In genomic region chr2:202633470-202633869, GRCh38 we compare ENCODE assay signal across 14 cellular contexts. TPM values are rescaled to one million over a fixed set of nuclear protein-coding genes. Genes with fewer than 3 reads are reported as not detected.
DNase-seq lines count a peak whose midpoint lies in the region; ATAC-seq and TF ChIP-seq lines count a peak whose summit lies in the region.
"Had no signal": no experiment of that assay in that cellular context is flagged by ENCODE, and none has a peak within 500 bp of the region (broad histone marks: within the 10 kb centered on the region; RNA-seq: fewer than 3 reads in every experiment).

No MANE protein-coding gene starts in this region.

- CTCF ChIA-PET in T-cell (lab: Charles Lee) = no interaction called here

- H3K9me2 ChIP-seq in MM.1S (replicated peaks; ENCODE audit: insufficient read depth, low read length) = no peaks in the 10 kb centered on the region

- no peaks in the 10 kb centered on the region for H3K27me3 ChIP-seq in MM.1S (replicated peaks; ENCODE audit: insufficient read depth, low read length)

- no peaks in the 10 kb centered on the region for H3K9me3 ChIP-seq in MM.1S (replicated peaks; ENCODE audit: insufficient read depth, low read length)

- peak overlapping the region; percentile 99 for H3K27ac Mint-ChIP-seq in activated naive CD4-positive, alpha-beta T cell treated with anti-CD3 and anti-CD28 coated beads, Interleukin-2, amount 50 U/mL, for 24 hours
- peak overlapping the region; percentile 98 to 99 for H3K27ac Mint-ChIP-seq in T-cell
- H3K27ac Mint-ChIP-seq in glutamatergic neuron (ENCODE audit: unreplicated experiment) = no peak overlapping the region
- peak overlapping the region; percentile 99 for H3K27ac Mint-ChIP-seq in stimulated activated naive B cell treated with anti-CD40 and anti-IgM and Interleukin-4, amounts not matched to agents 10 μg/mL and 1 μg/mL and 100 μg/mL, for 72 hours

- TF ChIP-seq CTCF in glutamatergic neuron (IDR thresholded peaks at IDR 0.05; ENCODE audit: partially characterized antibody, unreplicated experiment) (no peak), GM10266 (IDR thresholded peaks at IDR 0.05; ENCODE audit: control insufficient read depth, insufficient read depth, low read depth, missing control alignments) (no peak), MM.1S (IDR thresholded peaks at IDR 0.05; ENCODE audit: low read length) (no peak)

- H2AFZ ChIP-seq in MM.1S (ENCODE audit: low read length) = no peak overlapping the region

- H3K9ac ChIP-seq in MM.1S (ENCODE audit: low read length) = no peak overlapping the region

- no peak overlapping the region for H3K4me2 ChIP-seq in MM.1S (ENCODE audit: low read depth, low read length)

- H3K27ac ChIP-seq in MM.1S (ENCODE audit: low read length) = no peak overlapping the region

- H3K36me3 ChIP-seq in MM.1S (replicated peaks; ENCODE audit: insufficient read depth, low read length) = no peaks in the 10 kb centered on the region

- no peaks in the 10 kb centered on the region for H3K27me3 Mint-ChIP-seq in activated naive CD4-positive, alpha-beta T cell treated with anti-CD3 and anti-CD28 coated beads, Interleukin-2, amount 50 U/mL, for 24 hours
- no peaks in the 10 kb centered on the region for H3K27me3 Mint-ChIP-seq in T-cell
- H3K27me3 Mint-ChIP-seq in glutamatergic neuron (ENCODE audit: unreplicated experiment) = peaks cover 9% of the 10 kb centered on the region
- no peaks in the 10 kb centered on the region for H3K27me3 Mint-ChIP-seq in stimulated activated naive B cell treated with anti-CD40 and anti-IgM and Interleukin-4, amounts not matched to agents 10 μg/mL and 1 μg/mL and 100 μg/mL, for 72 hours

- H4K20me1 ChIP-seq in MM.1S (ENCODE audit: insufficient read depth, low read length) = no peaks in the 10 kb centered on the region

- H3K4me1 ChIP-seq in MM.1S (ENCODE audit: low read length) = peaks cover 6% of the 10 kb centered on the region; the same call in 1 of the 2 replicates

- H3K36me3 Mint-ChIP-seq in activated naive CD4-positive, alpha-beta T cell treated with anti-CD3 and anti-CD28 coated beads, Interleukin-2, amount 50 U/mL, for 24 hours = no peaks in the 10 kb centered on the region
- H3K36me3 Mint-ChIP-seq in T-cell = peaks cover 8% of the 10 kb centered on the region
- no peaks in the 10 kb centered on the region for H3K36me3 Mint-ChIP-seq in glutamatergic neuron (ENCODE audit: unreplicated experiment)
- H3K36me3 Mint-ChIP-seq in stimulated activated naive B cell treated with anti-CD40 and anti-IgM and Interleukin-4, amounts not matched to agents 10 μg/mL and 1 μg/mL and 100 μg/mL, for 72 hours = peaks cover 3 to 5% of the 10 kb centered on the region in 2 donors

- H3K4me3 ChIP-seq in MM.1S (ENCODE audit: low read length) = no peak overlapping the region

- H3F3A ChIP-seq in MM.1S (ENCODE audit: insufficient read depth, low read length) = peaks cover 9% of the 10 kb centered on the region; the same call in 1 of the 2 replicates

- peaks cover 6% of the 10 kb centered on the region; the same call in 1 of the 2 replicates for H3K79me2 ChIP-seq in MM.1S (ENCODE audit: low read length)

- POLR2A ChIA-PET in T-cell (lab: Charles Lee) = interaction anchor here in 1 of 2 donors (1.6 kb wide), 1 partner anchor 10 kb away, joined by 11 read pairs; no protein-coding TSS in a partner anchor

- no peak overlapping the region for H3K4me3 Mint-ChIP-seq in activated naive CD4-positive, alpha-beta T cell treated with anti-CD3 and anti-CD28 coated beads, Interleukin-2, amount 50 U/mL, for 24 hours
- H3K4me3 Mint-ChIP-seq in T-cell = peak overlapping the region in 2 of 3 donors; percentile 94 to 96
- peak overlapping the region; percentile 94 for H3K4me3 Mint-ChIP-seq in glutamatergic neuron (ENCODE audit: unreplicated experiment)
- H3K4me3 Mint-ChIP-seq in stimulated activated naive B cell treated with anti-CD40 and anti-IgM and Interleukin-4, amounts not matched to agents 10 μg/mL and 1 μg/mL and 100 μg/mL, for 72 hours = peak overlapping the region in 1 of 2 donors; percentile 98

- no peak for DNase-seq in activated naive CD4-positive, alpha-beta T cell (lab: John Stamatoyannopoulos, UW)
- no peak for DNase-seq in T-cell
- no peak for DNase-seq in glutamatergic neuron
- no peak for DNase-seq in stimulated activated naive B cell treated with anti-CD40 and anti-IgM and Interleukin-4, amounts not matched to agents 10 μg/mL and 1 μg/mL and 100 μg/mL, for 72 hours
- no peak for DNase-seq in GM10266 (ENCODE audit: extremely low spot score)
- DNase-seq in DMS53 treated with DMSO at 0.1 percent for 48 hours (lab: John Stamatoyannopoulos, UW; ENCODE audit: unreplicated experiment) = no peak
- no peak for DNase-seq in MM.1S
- DNase-seq: activated effector memory CD4-positive, alpha-beta T cell treated with Interleukin-2 at 50 U/mL for 16 hours; effector memory CD4-positive, alpha-beta T cell; NCI-H2029 treated with DMSO at 0.1 percent for 48 hours; NCI-H526 treated with DMSO at 0.1 percent for 48 hours; stimulated activated CD4-positive, alpha-beta T cell treated with anti-CD3 and anti-CD28 coated beads, Interleukin-4, amount 100 ng/mL, for 24 hours; T-helper 1 cell had no signal

- H3K4me1 Mint-ChIP-seq in activated naive CD4-positive, alpha-beta T cell treated with anti-CD3 and anti-CD28 coated beads, Interleukin-2, amount 50 U/mL, for 24 hours = peaks cover 51% of the 10 kb centered on the region
- H3K4me1 Mint-ChIP-seq in T-cell = peaks cover 41 to 49% (median 45%) of the 10 kb centered on the region in 3 donors
- peaks cover 5% of the 10 kb centered on the region for H3K4me1 Mint-ChIP-seq in glutamatergic neuron (ENCODE audit: low read depth, unreplicated experiment)
- peaks cover 23 to 40% of the 10 kb centered on the region in 2 donors for H3K4me1 Mint-ChIP-seq in stimulated activated naive B cell treated with anti-CD40 and anti-IgM and Interleukin-4, amounts not matched to agents 10 μg/mL and 1 μg/mL and 100 μg/mL, for 72 hours

- H3K9me3 Mint-ChIP-seq in activated naive CD4-positive, alpha-beta T cell treated with anti-CD3 and anti-CD28 coated beads, Interleukin-2, amount 50 U/mL, for 24 hours = no peaks in the 10 kb centered on the region
- H3K9me3 Mint-ChIP-seq in T-cell = no peaks in the 10 kb centered on the region
- H3K9me3 Mint-ChIP-seq in glutamatergic neuron (ENCODE audit: unreplicated experiment) = peaks cover 7% of the 10 kb centered on the region
- H3K9me3 Mint-ChIP-seq in stimulated activated naive B cell treated with anti-CD40 and anti-IgM and Interleukin-4, amounts not matched to agents 10 μg/mL and 1 μg/mL and 100 μg/mL, for 72 hours = no peaks in the 10 kb centered on the region

- no peak for ATAC-seq in T-cell (replicated peaks in 1 of 4)
- no peak for ATAC-seq in stimulated activated naive B cell treated with anti-CD40 and anti-IgM and Interleukin-4, amounts not matched to agents 10 μg/mL and 1 μg/mL and 100 μg/mL, for 72 hours (replicated peaks)

RNA-seq across cellular contexts. Expression of gene FAM117B, which starts 1.3 kb away (rescaled TPM):
- total RNA-seq in T-cell (10 to 100 TPM; 23.6 to 44.0 (median 28.4) TPM), glutamatergic neuron (ENCODE audit: unreplicated experiment) (28.9 TPM)
